Comparison of ENCODE assay signal across 8 cellular contexts in the genomic region with DNA sequence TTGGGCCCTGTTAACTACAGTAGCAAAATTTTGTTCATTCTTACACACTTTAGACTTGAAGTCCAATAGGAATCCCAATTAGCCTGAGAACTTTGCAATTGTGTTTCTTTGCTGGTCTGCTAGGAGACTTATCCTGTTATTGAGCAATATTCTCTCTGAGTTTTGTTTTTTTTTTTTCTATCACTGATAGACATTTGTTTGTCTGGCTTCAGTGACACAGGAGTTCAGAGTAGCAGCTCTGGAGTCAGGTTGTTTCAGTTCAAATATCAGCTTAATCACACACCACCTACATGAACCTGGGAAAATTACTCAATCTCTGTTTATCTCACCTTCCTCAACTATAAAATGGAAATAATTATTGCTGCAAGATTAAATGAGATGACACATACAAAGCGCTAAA.
"Had no signal": no experiment of that assay in that cellular context is flagged by ENCODE, and none has a peak within 500 bp of the region (broad histone marks: within the 10 kb centered on the region; RNA-seq: fewer than 3 reads in every experiment).

No MANE protein-coding gene starts in this region.

- ATAC-seq: K562 had no signal

- H2AFZ ChIP-seq: GM23248 had no signal

- H3K4me3 ChIP-seq: GM23248, K562 had no signal

- H3K4me3 Mint-ChIP-seq: H9 had no signal

- FAIRE-seq: H1, H54, K562 had no signal

- H3K27ac Mint-ChIP-seq: H9 had no signal

- H3K27ac ChIP-seq: GM23248 had no signal

- H3K9ac ChIP-seq: GM23248 had no signal

- H3K9me3 Mint-ChIP-seq: H9 had no signal

- DNase-seq: GM23248, H9, HCEC 1CT, IMR-90, KG1 had no signal
